In genomic region chr4:82428969-82429727, GRCh38 we compare ENCODE assay signal across 1 cellular context.
A peak's percentile ranks its signal among the peaks of the same experiment; 100 is the strongest.
TF ChIP-seq lines count a peak whose summit lies in the region.

No MANE protein-coding gene starts in this region.

TF ChIP-seq in K562, 482 proteins besides CTCF, POLR2A, EP300 and RAD21 (continued from another document and continues in another):
- TF ChIP-seq ZFP30 (CRISPR knock-in tag; IDR thresholded peaks at IDR 0.05; ENCODE audit: borderline replicate concordance) (no peak), MEF2A (IDR thresholded peaks at IDR 0.05; ENCODE audit: control insufficient read depth, low read depth, low read length) (no peak), E4F1 (CRISPR knock-in tag; IDR thresholded peaks at IDR 0.05; ENCODE audit: borderline replicate concordance) (no peak), POLR2AphosphoS2 (IDR thresholded peaks at IDR 0.05; ENCODE audit: low read length) (peak; percentile 94; the same call in 1 of the 2 replicates), PHF8 (IDR thresholded peaks at IDR 0.05; ENCODE audit: borderline replicate concordance, low read length) (peak; percentile 70), ZNF354B (CRISPR knock-in tag; IDR thresholded peaks at IDR 0.05) (no peak), HMGN3 (IDR thresholded peaks at IDR 0.05; ENCODE audit: borderline replicate concordance, extremely low read depth, insufficient read length, low read depth, low read length) (peak; percentile 28), NFRKB (IDR thresholded peaks at IDR 0.05; ENCODE audit: low read depth) (peak; percentile 91), SMAD4 (CRISPR knock-in tag; conservative IDR thresholded peaks at IDR 0.05) (peak; percentile 52), ZNF445 (CRISPR knock-in tag; IDR thresholded peaks at IDR 0.05; ENCODE audit: low read depth) (no peak), CREB3L1 (IDR thresholded peaks at IDR 0.05; ENCODE audit: borderline replicate concordance, low read depth) (peak; percentile 100), CXXC5 (CRISPR knock-in tag; IDR thresholded peaks at IDR 0.05) (peak; percentile 70), CSDE1 (IDR thresholded peaks at IDR 0.05) (no peak), ZNF274 (IDR thresholded peaks at IDR 0.05; ENCODE audit: borderline replicate concordance, low read depth, low read length) (no peak), BRD9 (IDR thresholded peaks at IDR 0.05; ENCODE audit: low read depth, partially characterized antibody) (no peak), SIN3A (IDR thresholded peaks at IDR 0.05; ENCODE audit: borderline replicate concordance in 2 of 2, control insufficient read depth in 1 of 2, low read depth in 2 of 2, low read length in 2 of 2) (peak; percentile 38 to 86; a peak in 2 of 4 replicates), POLR3G (IDR thresholded peaks at IDR 0.05; ENCODE audit: extremely low read depth, insufficient read length, insufficient replicate concordance) (no peak), ZC3H11A (IDR thresholded peaks at IDR 0.05; ENCODE audit: low read depth, low read length) (0 out of 2 replicates have a peak, but pooled peaks have one; percentile 26), HCFC1 (IDR thresholded peaks at IDR 0.05; ENCODE audit: low read depth, low read length) (peak; percentile 67), FOSL1 (tag; conservative IDR thresholded peaks at IDR 0.05) (peak; percentile 76), ETV1 (tag; conservative IDR thresholded peaks at IDR 0.05; ENCODE audit: low read depth) (0 out of 2 replicates have a peak, but pooled peaks have one; percentile 31), MCM7 (IDR thresholded peaks at IDR 0.05) (no peak), GATAD2B (IDR thresholded peaks at IDR 0.05; ENCODE audit: borderline replicate concordance) (peak; percentile 76; the same call in 1 of the 2 replicates), SMARCE1 (IDR thresholded peaks at IDR 0.05) (no peak), ZNF589 (CRISPR knock-in tag; IDR thresholded peaks at IDR 0.05; ENCODE audit: low read depth) (no peak; the same call in 1 of the 2 replicates), ZNF277 (CRISPR knock-in tag; IDR thresholded peaks at IDR 0.05; ENCODE audit: borderline replicate concordance) (no peak), WHSC1 (IDR thresholded peaks at IDR 0.05; ENCODE audit: low read length) (no peak), ZKSCAN1 (IDR thresholded peaks at IDR 0.05; ENCODE audit: low read depth, low read length) (peak; percentile 47; the same call in 1 of the 2 replicates), MED1 (CRISPR knock-in tag; IDR thresholded peaks at IDR 0.05; ENCODE audit: borderline replicate concordance) (no peak), ILF3 (IDR thresholded peaks at IDR 0.05; ENCODE audit: borderline replicate concordance) (peak; percentile 79; the same call in 1 of the 2 replicates), SRSF7 (optimal IDR thresholded peaks at IDR 0.05; ENCODE audit: low read depth, low read length) (no peak), FOXK2 (conservative IDR thresholded peaks at IDR 0.05 in 1 of 2, IDR thresholded peaks at IDR 0.05 in 1 of 2; ENCODE audit: low read depth in 2 of 2) (no peak), TBP (optimal IDR thresholded peaks at IDR 0.05; ENCODE audit: low read depth, low read length) (no peak), ZBTB1 (CRISPR knock-in tag; IDR thresholded peaks at IDR 0.05; ENCODE audit: borderline replicate concordance, low read depth) (no peak; the same call in 1 of the 2 replicates), ZSCAN32 (CRISPR knock-in tag; IDR thresholded peaks at IDR 0.05) (no peak), ZNF436 (CRISPR knock-in tag; IDR thresholded peaks at IDR 0.05) (no peak), POLR2B (IDR thresholded peaks at IDR 0.05; ENCODE audit: low read depth, partially characterized antibody) (peak; percentile 94), ERF (CRISPR knock-in tag; IDR thresholded peaks at IDR 0.05) (no peak), TCF7 (IDR thresholded peaks at IDR 0.05; ENCODE audit: borderline replicate concordance) (no peak; the same call in 1 of the 2 replicates), MTA1 (IDR thresholded peaks at IDR 0.05; ENCODE audit: borderline replicate concordance) (no peak), ZFX (CRISPR knock-in tag; IDR thresholded peaks at IDR 0.05) (no peak; the same call in 1 of the 2 replicates), YBX1 (IDR thresholded peaks at IDR 0.05) (no peak)
- TF ChIP-seq, protein P1, sequence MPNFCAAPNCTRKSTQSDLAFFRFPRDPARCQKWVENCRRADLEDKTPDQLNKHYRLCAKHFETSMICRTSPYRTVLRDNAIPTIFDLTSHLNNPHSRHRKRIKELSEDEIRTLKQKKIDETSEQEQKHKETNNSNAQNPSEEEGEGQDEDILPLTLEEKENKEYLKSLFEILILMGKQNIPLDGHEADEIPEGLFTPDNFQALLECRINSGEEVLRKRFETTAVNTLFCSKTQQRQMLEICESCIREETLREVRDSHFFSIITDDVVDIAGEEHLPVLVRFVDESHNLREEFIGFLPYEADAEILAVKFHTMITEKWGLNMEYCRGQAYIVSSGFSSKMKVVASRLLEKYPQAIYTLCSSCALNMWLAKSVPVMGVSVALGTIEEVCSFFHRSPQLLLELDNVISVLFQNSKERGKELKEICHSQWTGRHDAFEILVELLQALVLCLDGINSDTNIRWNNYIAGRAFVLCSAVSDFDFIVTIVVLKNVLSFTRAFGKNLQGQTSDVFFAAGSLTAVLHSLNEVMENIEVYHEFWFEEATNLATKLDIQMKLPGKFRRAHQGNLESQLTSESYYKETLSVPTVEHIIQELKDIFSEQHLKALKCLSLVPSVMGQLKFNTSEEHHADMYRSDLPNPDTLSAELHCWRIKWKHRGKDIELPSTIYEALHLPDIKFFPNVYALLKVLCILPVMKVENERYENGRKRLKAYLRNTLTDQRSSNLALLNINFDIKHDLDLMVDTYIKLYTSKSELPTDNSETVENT (CRISPR knock-in tag; IDR thresholded peaks at IDR 0.05) = peak; percentile 75
- TF ChIP-seq, protein P2, sequence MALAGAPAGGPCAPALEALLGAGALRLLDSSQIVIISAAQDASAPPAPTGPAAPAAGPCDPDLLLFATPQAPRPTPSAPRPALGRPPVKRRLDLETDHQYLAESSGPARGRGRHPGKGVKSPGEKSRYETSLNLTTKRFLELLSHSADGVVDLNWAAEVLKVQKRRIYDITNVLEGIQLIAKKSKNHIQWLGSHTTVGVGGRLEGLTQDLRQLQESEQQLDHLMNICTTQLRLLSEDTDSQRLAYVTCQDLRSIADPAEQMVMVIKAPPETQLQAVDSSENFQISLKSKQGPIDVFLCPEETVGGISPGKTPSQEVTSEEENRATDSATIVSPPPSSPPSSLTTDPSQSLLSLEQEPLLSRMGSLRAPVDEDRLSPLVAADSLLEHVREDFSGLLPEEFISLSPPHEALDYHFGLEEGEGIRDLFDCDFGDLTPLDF (CRISPR knock-in tag; IDR thresholded peaks at IDR 0.05) = no peak
- TF ChIP-seq, protein P3, sequence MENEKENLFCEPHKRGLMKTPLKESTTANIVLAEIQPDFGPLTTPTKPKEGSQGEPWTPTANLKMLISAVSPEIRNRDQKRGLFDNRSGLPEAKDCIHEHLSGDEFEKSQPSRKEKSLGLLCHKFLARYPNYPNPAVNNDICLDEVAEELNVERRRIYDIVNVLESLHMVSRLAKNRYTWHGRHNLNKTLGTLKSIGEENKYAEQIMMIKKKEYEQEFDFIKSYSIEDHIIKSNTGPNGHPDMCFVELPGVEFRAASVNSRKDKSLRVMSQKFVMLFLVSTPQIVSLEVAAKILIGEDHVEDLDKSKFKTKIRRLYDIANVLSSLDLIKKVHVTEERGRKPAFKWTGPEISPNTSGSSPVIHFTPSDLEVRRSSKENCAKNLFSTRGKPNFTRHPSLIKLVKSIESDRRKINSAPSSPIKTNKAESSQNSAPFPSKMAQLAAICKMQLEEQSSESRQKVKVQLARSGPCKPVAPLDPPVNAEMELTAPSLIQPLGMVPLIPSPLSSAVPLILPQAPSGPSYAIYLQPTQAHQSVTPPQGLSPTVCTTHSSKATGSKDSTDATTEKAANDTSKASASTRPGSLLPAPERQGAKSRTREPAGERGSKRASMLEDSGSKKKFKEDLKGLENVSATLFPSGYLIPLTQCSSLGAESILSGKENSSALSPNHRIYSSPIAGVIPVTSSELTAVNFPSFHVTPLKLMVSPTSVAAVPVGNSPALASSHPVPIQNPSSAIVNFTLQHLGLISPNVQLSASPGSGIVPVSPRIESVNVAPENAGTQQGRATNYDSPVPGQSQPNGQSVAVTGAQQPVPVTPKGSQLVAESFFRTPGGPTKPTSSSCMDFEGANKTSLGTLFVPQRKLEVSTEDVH (IDR thresholded peaks at IDR 0.05; ENCODE audit: low read depth, partially characterized antibody) = peak; percentile 10
- TF ChIP-seq, protein P4, sequence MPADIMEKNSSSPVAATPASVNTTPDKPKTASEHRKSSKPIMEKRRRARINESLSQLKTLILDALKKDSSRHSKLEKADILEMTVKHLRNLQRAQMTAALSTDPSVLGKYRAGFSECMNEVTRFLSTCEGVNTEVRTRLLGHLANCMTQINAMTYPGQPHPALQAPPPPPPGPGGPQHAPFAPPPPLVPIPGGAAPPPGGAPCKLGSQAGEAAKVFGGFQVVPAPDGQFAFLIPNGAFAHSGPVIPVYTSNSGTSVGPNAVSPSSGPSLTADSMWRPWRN (IDR thresholded peaks at IDR 0.05; ENCODE audit: low read depth) = peak; percentile 39; the same call in 1 of the 2 replicates
- TF ChIP-seq, protein P5, sequence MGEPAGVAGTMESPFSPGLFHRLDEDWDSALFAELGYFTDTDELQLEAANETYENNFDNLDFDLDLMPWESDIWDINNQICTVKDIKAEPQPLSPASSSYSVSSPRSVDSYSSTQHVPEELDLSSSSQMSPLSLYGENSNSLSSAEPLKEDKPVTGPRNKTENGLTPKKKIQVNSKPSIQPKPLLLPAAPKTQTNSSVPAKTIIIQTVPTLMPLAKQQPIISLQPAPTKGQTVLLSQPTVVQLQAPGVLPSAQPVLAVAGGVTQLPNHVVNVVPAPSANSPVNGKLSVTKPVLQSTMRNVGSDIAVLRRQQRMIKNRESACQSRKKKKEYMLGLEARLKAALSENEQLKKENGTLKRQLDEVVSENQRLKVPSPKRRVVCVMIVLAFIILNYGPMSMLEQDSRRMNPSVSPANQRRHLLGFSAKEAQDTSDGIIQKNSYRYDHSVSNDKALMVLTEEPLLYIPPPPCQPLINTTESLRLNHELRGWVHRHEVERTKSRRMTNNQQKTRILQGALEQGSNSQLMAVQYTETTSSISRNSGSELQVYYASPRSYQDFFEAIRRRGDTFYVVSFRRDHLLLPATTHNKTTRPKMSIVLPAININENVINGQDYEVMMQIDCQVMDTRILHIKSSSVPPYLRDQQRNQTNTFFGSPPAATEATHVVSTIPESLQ (CRISPR knock-in tag; IDR thresholded peaks at IDR 0.05) = no peak
- TF ChIP-seq, protein P6, sequence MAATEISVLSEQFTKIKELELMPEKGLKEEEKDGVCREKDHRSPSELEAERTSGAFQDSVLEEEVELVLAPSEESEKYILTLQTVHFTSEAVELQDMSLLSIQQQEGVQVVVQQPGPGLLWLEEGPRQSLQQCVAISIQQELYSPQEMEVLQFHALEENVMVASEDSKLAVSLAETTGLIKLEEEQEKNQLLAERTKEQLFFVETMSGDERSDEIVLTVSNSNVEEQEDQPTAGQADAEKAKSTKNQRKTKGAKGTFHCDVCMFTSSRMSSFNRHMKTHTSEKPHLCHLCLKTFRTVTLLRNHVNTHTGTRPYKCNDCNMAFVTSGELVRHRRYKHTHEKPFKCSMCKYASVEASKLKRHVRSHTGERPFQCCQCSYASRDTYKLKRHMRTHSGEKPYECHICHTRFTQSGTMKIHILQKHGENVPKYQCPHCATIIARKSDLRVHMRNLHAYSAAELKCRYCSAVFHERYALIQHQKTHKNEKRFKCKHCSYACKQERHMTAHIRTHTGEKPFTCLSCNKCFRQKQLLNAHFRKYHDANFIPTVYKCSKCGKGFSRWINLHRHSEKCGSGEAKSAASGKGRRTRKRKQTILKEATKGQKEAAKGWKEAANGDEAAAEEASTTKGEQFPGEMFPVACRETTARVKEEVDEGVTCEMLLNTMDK (IDR thresholded peaks at IDR 0.05; ENCODE audit: borderline replicate concordance, insufficient read depth, low read depth, low read length, poor library complexity, severe bottlenecking) = peak; percentile 99
